Comparison of ENCODE assay signal across 11 cellular contexts in genomic region chr19:4606921-4607678, GRCh38. TPM values are rescaled to one million over a fixed set of nuclear protein-coding genes. Genes with fewer than 3 reads are reported as not detected.
DNase-seq lines count a peak whose midpoint lies in the region; ATAC-seq and TF ChIP-seq lines count a peak whose summit lies in the region.
"Had no signal": no experiment of that assay in that cellular context is flagged by ENCODE, and none has a peak within 500 bp of the region (broad histone marks: within the 10 kb centered on the region; RNA-seq: fewer than 3 reads in every experiment).

No MANE protein-coding gene starts in this region.

- ATAC-seq in IMR-90 (ENCODE audit: low read depth) (peak; percentile 49), heart right ventricle (peak; percentile 67 to 92 (median 80)), sciatic nerve (peak; percentile 91), GM21619 (IDR thresholded peaks at IDR 0.05; ENCODE audit: unreplicated experiment) (no peak), GM21367 (IDR thresholded peaks at IDR 0.05; ENCODE audit: unreplicated experiment) (no peak)

- no peak for TF ChIP-seq POLR2A in IMR-90 (IDR thresholded peaks at IDR 0.05; ENCODE audit: low read depth, low read length)

- CTCF ChIA-PET in IMR-90 (lab: Yijun Ruan, JAX) = interaction anchor here (0.7 to 1.6 kb wide), 2 partner anchors 10 to 26 kb away, joined by 3 to 4 read pairs; no protein-coding TSS in a partner anchor

- peaks cover 41% of the 10 kb centered on the region for H3K27me3 ChIP-seq in IMR-90 (ENCODE audit: control insufficient read depth, insufficient read depth, low read length)
- peaks cover 0 to 25% (median 0%) of the 10 kb centered on the region in 7 donors for H3K27me3 ChIP-seq in heart right ventricle
- no peaks in the 10 kb centered on the region for H3K27me3 ChIP-seq in smooth muscle cell (ENCODE audit: low read depth)

- intact Hi-C loops in IMR-90 (cut with micrococcal nuclease) (no loop called here), heart right ventricle (cut with DNase I) (no loop called here), sciatic nerve (cut with DNase I) (no loop called here)

- TF ChIP-seq CTCF in IMR-90 (conservative IDR thresholded peaks at IDR 0.05; ENCODE audit: low read depth, low read length) (no peak), heart right ventricle (IDR thresholded peaks at IDR 0.05) (peak in 1 of 9 donors; percentile 7), smooth muscle cell (IDR thresholded peaks at IDR 0.05; ENCODE audit: borderline replicate concordance, insufficient read depth, poor library complexity, severe bottlenecking) (no peak)

- H4K20me1 ChIP-seq in IMR-90 (ENCODE audit: insufficient read depth, low read length) (no peaks in the 10 kb centered on the region), smooth muscle cell (ENCODE audit: low read depth) (no peaks in the 10 kb centered on the region)

- H3K56ac ChIP-seq in IMR-90 (ENCODE audit: extremely low read depth, insufficient read depth, low read length) = no peak overlapping the region

- H3K4me3 ChIP-seq in IMR-90 (ENCODE audit: insufficient read depth, low read depth, low read length) (no peak overlapping the region), heart right ventricle (peak overlapping the region in 5 of 10 donors; percentile 16 to 37 (median 22)), smooth muscle cell (no peak overlapping the region)
- H3K4me3 ChIP-seq: SJSA1 had no signal

- H3K18ac ChIP-seq in IMR-90 (ENCODE audit: low read depth, low read length) = no peak overlapping the region

- H3K23ac ChIP-seq in IMR-90 (ENCODE audit: low read depth, low read length) = no peak overlapping the region

- H3K79me2 ChIP-seq in smooth muscle cell (ENCODE audit: low read depth) = no peaks in the 10 kb centered on the region

- H2BK20ac ChIP-seq in IMR-90 (ENCODE audit: low read depth, low read length) = no peak overlapping the region

- no TSS peak for BruUV-seq in IMR-90 (replicated peaks; lab: Mats Ljungman, UMichigan)

- dilution Hi-C loops in IMR-90 (cut with HindIII; ENCODE audit: low sequenced_read_pairs, unreplicated experiment) = no loop called here

- no peaks in the 10 kb centered on the region for H3K9me1 ChIP-seq in IMR-90 (ENCODE audit: insufficient read depth, low read length)

- no peaks in the 10 kb centered on the region for H3K79me1 ChIP-seq in IMR-90 (ENCODE audit: low read depth in 1 of 2, low read length in 2 of 2)

- no peak overlapping the region for H2BK15ac ChIP-seq in IMR-90 (ENCODE audit: low read depth, low read length)

- no peak overlapping the region for H3K14ac ChIP-seq in IMR-90 (replicated peaks; ENCODE audit: low read depth, low read length)

- H3K36me3 ChIP-seq in IMR-90 (ENCODE audit: control insufficient read depth, insufficient read depth, low read length) (no peaks in the 10 kb centered on the region), heart right ventricle (no peaks in the 10 kb centered on the region), smooth muscle cell (ENCODE audit: low read depth) (no peaks in the 10 kb centered on the region)
- H3K36me3 ChIP-seq: SJSA1 had no signal

- H3K9me3 ChIP-seq in IMR-90 (ENCODE audit: control insufficient read depth, insufficient read depth, low read length) (no peaks in the 10 kb centered on the region), heart right ventricle (no peaks in the 10 kb centered on the region), smooth muscle cell (replicated peaks; ENCODE audit: low read depth) (no peaks in the 10 kb centered on the region)
- H3K9me3 ChIP-seq: SJSA1 had no signal

- H2AFZ ChIP-seq in IMR-90 (replicated peaks; ENCODE audit: low read length, poor library complexity) (peak overlapping the region; percentile 78), smooth muscle cell (ENCODE audit: low read depth) (no peak overlapping the region)

- H3K4me1 ChIP-seq in IMR-90 (ENCODE audit: control insufficient read depth, insufficient read depth, low read length) (no peaks in the 10 kb centered on the region; the same call in 1 of the 2 replicates), heart right ventricle (peaks cover 2 to 31% (median 18%) of the 10 kb centered on the region in 9 donors), smooth muscle cell (ENCODE audit: low read depth) (peaks cover 5% of the 10 kb centered on the region)
- H3K4me1 ChIP-seq: SJSA1 had no signal

- in situ Hi-C loops in IMR-90 (cut with MboI; ENCODE audit: low sequenced_read_pairs) = no loop called here

- H3K27ac ChIP-seq in IMR-90 (ENCODE audit: insufficient read depth, low read length) = no peak overlapping the region
- H3K27ac ChIP-seq in heart right ventricle = no peak overlapping the region
- H3K27ac ChIP-seq in smooth muscle cell (ENCODE audit: low read depth) = no peak overlapping the region
- H3K27ac ChIP-seq: SJSA1 had no signal

- H3F3A ChIP-seq in smooth muscle cell (ENCODE audit: low read depth) = no peaks in the 10 kb centered on the region

- no peak overlapping the region for H2BK120ac ChIP-seq in IMR-90 (ENCODE audit: low read depth, low read length)

- no peak overlapping the region for H4K8ac ChIP-seq in IMR-90 (ENCODE audit: low read depth in 2 of 2, low read length in 2 of 2)

- no peak overlapping the region for H2AK9ac ChIP-seq in IMR-90 (replicated peaks; ENCODE audit: low read depth, low read length, poor library complexity)

- H4K91ac ChIP-seq in IMR-90 (ENCODE audit: insufficient read depth, low read depth, low read length) = no peak overlapping the region

- H2BK5ac ChIP-seq in IMR-90 (ENCODE audit: low read depth, low read length, poor library complexity, severe bottlenecking) = no peak overlapping the region

- H2AK5ac ChIP-seq in IMR-90 (ENCODE audit: low read depth, low read length) = no peak overlapping the region

- no peak overlapping the region; the same call in 1 of the 2 replicates for H3K4me2 ChIP-seq in IMR-90 (ENCODE audit: low read depth, low read length)
- no peak overlapping the region for H3K4me2 ChIP-seq in smooth muscle cell

- H4K5ac ChIP-seq in IMR-90 (ENCODE audit: low read depth, low read length) = no peak overlapping the region

- DNase-seq in IMR-90 = no peak
- DNase-seq in NCI-H82 treated with DMSO at 0.1 percent for 48 hours (lab: John Stamatoyannopoulos, UW; ENCODE audit: unreplicated experiment) = peak; percentile 19
- DNase-seq in heart right ventricle = peak; percentile 74 to 76
- DNase-seq in sciatic nerve (ENCODE audit: low spot score) = peak; percentile 84
- DNase-seq in pons (ENCODE audit: low spot score) = no peak
- DNase-seq in smooth muscle cell (lab: John Stamatoyannopoulos, UW; ENCODE audit: unreplicated experiment) = no peak
- DNase-seq: activated naive CD4-positive, alpha-beta T cell treated with anti-CD3 and anti-CD28 coated beads for 36 hours; stimulated activated CD4-positive, alpha-beta T cell treated with anti-CD3 and anti-CD28 coated beads, Interleukin-2, amount 100 ng/mL, for 24 hours had no signal

- POLR2A ChIA-PET in IMR-90 (lab: Charles Lee; ENCODE audit: unreplicated experiment) = interaction anchor here (0.5 kb wide), 1 partner anchor 1169 kb away, joined by 3 read pairs; no protein-coding TSS in a partner anchor

- H3K9ac ChIP-seq in IMR-90 (ENCODE audit: low read depth, low read length) (no peak overlapping the region), smooth muscle cell (ENCODE audit: low read depth) (no peak overlapping the region)

- no peak overlapping the region for H3K4ac ChIP-seq in IMR-90 (ENCODE audit: low read depth, low read length)

- 8% methylated on average over 26 of the region's 35 CpGs; no CpG with 5 or more reads in 1 of the 2 experiments for WGBS in IMR-90 (ENCODE audit: extremely low coverage in 2 of 2, insufficient read length in 1 of 2), 2 experiments
- 11 to 13% methylated on average over 35 of the region's 35 CpGs for WGBS in heart right ventricle, 2 donors
- 32% methylated on average over 34 of the region's 35 CpGs for WGBS in smooth muscle cell (ENCODE audit: low lambda C conversion rate)

- TF ChIP-seq RAD21 in IMR-90 (IDR thresholded peaks at IDR 0.05; ENCODE audit: low read length) = no peak

TF ChIP-seq in IMR-90, 13 proteins besides CTCF, POLR2A, EP300 and RAD21:
- TF ChIP-seq SMC3 (IDR thresholded peaks at IDR 0.05; ENCODE audit: low read depth, low read length) (no peak), USF2 (IDR thresholded peaks at IDR 0.05; ENCODE audit: low read depth, low read length) (peak; percentile 72), RFX5 (IDR thresholded peaks at IDR 0.05; ENCODE audit: low read depth, low read length) (no peak)

RNA-seq across cellular contexts. Expression of gene TNFAIP8L1, which starts 32.2 kb away (rescaled TPM):
- total RNA-seq in IMR-90 (2012; rRNA removed) (2.5 and 3.1 TPM in 2 replicates), heart right ventricle (10 to 100 TPM in 1 of 10 donors, 1 to 10 TPM in 9; 2.5 to 13.4 (median 6.1) TPM), sciatic nerve (12.8 TPM), smooth muscle cell (2.2 and 3.7 TPM in 2 replicates)
- polyA plus RNA-seq in IMR-90 (2012; rRNA removed) (6.0 TPM in 2 replicates), heart right ventricle (1 to 10 TPM; 5.0 to 8.9 TPM), smooth muscle cell (5.2 and 6.6 TPM in 2 replicates)
- polyA plus RNA-seq in IMR-90 (2012; cell fraction: cytosol; rRNA removed) = 5.1 and 7.1 TPM in 2 replicates
- polyA plus RNA-seq in IMR-90 (2012; cell fraction: nucleus; rRNA removed; ENCODE audit: low replicate concordance) = 2.3 and 2.9 TPM in 2 replicates

RNA-seq across cellular contexts. Expression of gene SEMA6B, which starts 47.6 kb away (rescaled TPM):
- total RNA-seq in IMR-90 (2012; rRNA removed) = 0.18 and 0.28 TPM in 2 replicates
- 0.72 and 0.73 TPM in 2 replicates for polyA plus RNA-seq in IMR-90 (2012; rRNA removed)
- polyA plus RNA-seq in IMR-90 (2012; cell fraction: cytosol; rRNA removed) = 0.63 and 1.6 TPM in 2 replicates
- polyA plus RNA-seq in IMR-90 (2012; cell fraction: nucleus; rRNA removed; ENCODE audit: low replicate concordance) = 0.31 and 0.55 TPM in 2 replicates
- 10 to 100 TPM in 4 of 10 donors, 1 to 10 TPM in 6; 3.4 to 27.9 (median 9.0) TPM for total RNA-seq in heart right ventricle
- 10 to 100 TPM in 1 of 2 donors, 1 to 10 TPM in 1; 9.1 to 12.8 TPM for polyA plus RNA-seq in heart right ventricle
- total RNA-seq in sciatic nerve = 28.2 TPM
- total RNA-seq in smooth muscle cell = 1.9 and 2.2 TPM in 2 replicates
- polyA plus RNA-seq in smooth muscle cell = 0.63 and 1.3 TPM in 2 replicates

Comparison
In these comparisons a context has a peak if more than half of its experiments do, and no peak if none do; other contexts are left out.
1. ATAC-seq: peak in IMR-90 (single experiment), heart right ventricle (8 of 8) and sciatic nerve (single experiment); none in GM21619 (single experiment) and GM21367 (single experiment).
2. DNase-seq: peak in NCI-H82 treated with DMSO at 0.1 percent for 48 hours (single experiment), heart right ventricle (2 of 2) and sciatic nerve (single experiment); none in IMR-90 (single experiment), pons (single experiment) and smooth muscle cell (single experiment).